Comparison of ENCODE assay signal across 9 cellular contexts in genomic region chr15:64896371-64897069, GRCh38. TPM values are rescaled to one million over a fixed set of nuclear protein-coding genes. Genes with fewer than 3 reads are reported as not detected.
DNase-seq lines count a peak whose midpoint lies in the region; ATAC-seq and TF ChIP-seq lines count a peak whose summit lies in the region.
"Had no signal": no experiment of that assay in that cellular context is flagged by ENCODE, and none has a peak within 500 bp of the region (broad histone marks: within the 10 kb centered on the region; RNA-seq: fewer than 3 reads in every experiment).

No MANE protein-coding gene starts in this region.

- ATAC-seq in heart left ventricle (no peak), left cardiac atrium (no peak), HG02588 (IDR thresholded peaks at IDR 0.05; ENCODE audit: unreplicated experiment) (no peak)
- no peak for ATAC-seq in naive thymus-derived CD4-positive, alpha-beta T cell

- peak overlapping the region; percentile 29 to 94 (median 90) for H3K4me3 Mint-ChIP-seq in naive thymus-derived CD4-positive, alpha-beta T cell

- POLR2A ChIA-PET in naive thymus-derived CD4-positive, alpha-beta T cell (lab: Charles Lee) = interaction anchor here (0.5 kb wide), 1 partner anchor 526 kb away, joined by 4 read pairs; no protein-coding TSS in a partner anchor

- DNase-seq in heart left ventricle (no peak), left cardiac atrium (no peak), brain microvascular endothelial cell (no peak), foreskin melanocyte (no peak)
- no peak for DNase-seq in naive thymus-derived CD4-positive, alpha-beta T cell
- no peak for DNase-seq in stimulated activated CD4-positive, alpha-beta T cell treated with anti-CD3 and anti-CD28 coated beads, Interleukin-12 subunit alpha, Interleukin-12 subunit beta, amount 100 ng/mL, for 4 hours

- H3K9me3 ChIP-seq in heart left ventricle = peaks cover 0 to 15% (median 9%) of the 10 kb centered on the region in 12 donors
- peaks cover 0 to 9% (median 3%) of the 10 kb centered on the region in 3 experiments for H3K9me3 ChIP-seq in naive thymus-derived CD4-positive, alpha-beta T cell (ENCODE audit: control insufficient read depth in 2 of 3, low read length in 3 of 3)

- peak overlapping the region; percentile 90 to 100 (median 98) for H3K27ac Mint-ChIP-seq in naive thymus-derived CD4-positive, alpha-beta T cell

- TF ChIP-seq CTCF in heart left ventricle (IDR thresholded peaks at IDR 0.05) = no peak
- TF ChIP-seq CTCF in brain microvascular endothelial cell (IDR thresholded peaks at IDR 0.05; ENCODE audit: low read depth, low read length, missing control alignments) = no peak

- H3K27ac ChIP-seq in heart left ventricle (peak overlapping the region; percentile 37 to 99 (median 87)), brain microvascular endothelial cell (peak overlapping the region; percentile 51), urinary bladder (ENCODE audit: low read depth) (peak overlapping the region; percentile 60)
- H3K27ac ChIP-seq in naive thymus-derived CD4-positive, alpha-beta T cell (ENCODE audit: low read depth, low read length) = peak overlapping the region; percentile 84
- H3K27ac ChIP-seq: C4-2B had no signal

- peaks cover 0 to 9% (median 5%) of the 10 kb centered on the region in 11 donors for H3K9me3 Mint-ChIP-seq in naive thymus-derived CD4-positive, alpha-beta T cell

- in situ Hi-C loops in brain microvascular endothelial cell (cut with HindIII; ENCODE audit: low pct_ligation_motif_present, low sequenced_read_pairs) = no loop called here

- intact Hi-C loops in heart left ventricle (cut with DNase I) = loop anchor here in 5 of 10 donors (5.0 kb wide), 2 partner anchors 54 to 164 kb away; partner anchors contain the start of gene PLEKHO2 (in 5 of the 5)
- intact Hi-C loops in left cardiac atrium (cut with DNase I) = loop anchor here (5.0 to 10.0 kb wide), 2 partner anchors 52 to 54 kb away; partner anchors contain the start of gene PLEKHO2 (in 2 of the 2)
- intact Hi-C loops in naive thymus-derived CD4-positive, alpha-beta T cell (cut with micrococcal nuclease) = loop anchor here (10.0 kb wide), 2 partner anchors 802 to 898 kb away; partner anchors contain the start of genes CIAO2A (in 2 of the 2), SNX1 (in 2 of the 2) and DENND4A (in 1 of the 2)

- CTCF ChIA-PET in naive thymus-derived CD4-positive, alpha-beta T cell (lab: Charles Lee) = interaction anchor here (1.0 kb wide), 2 partner anchors 8 to 168 kb away, joined by 3 read pairs; no protein-coding TSS in a partner anchor

- peaks cover 37 to 72% (median 64%) of the 10 kb centered on the region in 7 donors for H3K4me1 Mint-ChIP-seq in naive thymus-derived CD4-positive, alpha-beta T cell

- WGBS in heart left ventricle, 4 donors = 88 to 95% (median 90%) methylated on average over 6 of the region's 6 CpGs
- WGBS in urinary bladder = 76% methylated on average over 6 of the region's 6 CpGs

- no peak overlapping the region for H3K4me3 ChIP-seq in heart left ventricle
- H3K4me3 ChIP-seq in brain microvascular endothelial cell (ENCODE audit: low read depth, low read length) = no peak overlapping the region
- H3K4me3 ChIP-seq in naive thymus-derived CD4-positive, alpha-beta T cell (ENCODE audit: low read length) = peak overlapping the region; percentile 74
- no peak overlapping the region for H3K4me3 ChIP-seq in urinary bladder (ENCODE audit: low read depth, low read length)

- peaks cover 0 to 12% (median 6%) of the 10 kb centered on the region in 5 donors for H3K36me3 Mint-ChIP-seq in naive thymus-derived CD4-positive, alpha-beta T cell

- H3K36me3 ChIP-seq in heart left ventricle (no peaks in the 10 kb centered on the region), brain microvascular endothelial cell (replicated peaks) (no peaks in the 10 kb centered on the region), urinary bladder (ENCODE audit: insufficient read depth) (no peaks in the 10 kb centered on the region)
- H3K36me3 ChIP-seq in naive thymus-derived CD4-positive, alpha-beta T cell (ENCODE audit: control insufficient read depth in 2 of 3, insufficient read depth in 3 of 3, low read length in 3 of 3) = no peaks in the 10 kb centered on the region

- H3K4me1 ChIP-seq in heart left ventricle (peaks cover 20 to 80% (median 51%) of the 10 kb centered on the region in 12 donors), urinary bladder (ENCODE audit: insufficient read depth) (peaks cover 2% of the 10 kb centered on the region)
- H3K4me1 ChIP-seq in naive thymus-derived CD4-positive, alpha-beta T cell (ENCODE audit: control insufficient read depth in 2 of 2, insufficient read depth in 2 of 2, low read length in 2 of 2) = peaks cover 46 to 48% of the 10 kb centered on the region in 2 donors

- H3K27me3 ChIP-seq in heart left ventricle = no peaks in the 10 kb centered on the region
- no peaks in the 10 kb centered on the region for H3K27me3 ChIP-seq in brain microvascular endothelial cell (replicated peaks)
- no peaks in the 10 kb centered on the region for H3K27me3 ChIP-seq in naive thymus-derived CD4-positive, alpha-beta T cell (ENCODE audit: control insufficient read depth in 2 of 2, insufficient read depth in 2 of 2, low read length in 2 of 2)

- H3K27me3 Mint-ChIP-seq in naive thymus-derived CD4-positive, alpha-beta T cell = no peaks in the 10 kb centered on the region

- no peak for TF ChIP-seq POLR2A in heart left ventricle (IDR thresholded peaks at IDR 0.05)

RNA-seq across cellular contexts. Expression of gene ANKDD1A, which starts 15.2 kb away (rescaled TPM):
- total RNA-seq in heart left ventricle (1 to 10 TPM in 5 of 9 donors, under 1 TPM in 4; 0.42 to 3.4 (median 1.1) TPM), left cardiac atrium (1 to 10 TPM; 3.9 to 5.0 TPM), urinary bladder (12.4 TPM)
- polyA plus RNA-seq in heart left ventricle (1 to 10 TPM in 1 of 2 donors, under 1 TPM in 1; 0.88 to 1.2 TPM), urinary bladder (7.5 TPM)
- total RNA-seq in naive thymus-derived CD4-positive, alpha-beta T cell = 1 to 10 TPM; 3.3 to 9.3 (median 4.0) TPM
- 1 to 10 TPM in 1 of 2 donors, under 1 TPM in 1; 0.20 to 2.0 TPM for polyA plus RNA-seq in naive thymus-derived CD4-positive, alpha-beta T cell

RNA-seq across cellular contexts. Expression of gene PLEKHO2, which starts 54.8 kb away (rescaled TPM):
- total RNA-seq in heart left ventricle = 10 to 100 TPM in 3 of 9 donors, 1 to 10 TPM in 6; 7.0 to 50.8 (median 9.2) TPM
- 10 to 100 TPM in 1 of 2 donors, 1 to 10 TPM in 1; 5.3 to 13.4 TPM for polyA plus RNA-seq in heart left ventricle
- total RNA-seq in left cardiac atrium = 10 to 100 TPM; 21.3 to 27.0 TPM
- 10 to 100 TPM in 4 of 5 experiments, 1 to 10 TPM in 1; 8.6 to 52.3 (median 14.0) TPM for total RNA-seq in naive thymus-derived CD4-positive, alpha-beta T cell
- polyA plus RNA-seq in naive thymus-derived CD4-positive, alpha-beta T cell = 10 to 100 TPM; 10.3 to 20.9 TPM
- total RNA-seq in urinary bladder = 25.6 TPM
- 40.2 TPM for polyA plus RNA-seq in urinary bladder
